8 cellular contexts compared by ENCODE assay signal in genomic region chr18:24014986-24015896, GRCh38. TPM values are rescaled to one million over a fixed set of nuclear protein-coding genes. Genes with fewer than 3 reads are reported as not detected.
DNase-seq lines count a peak whose midpoint lies in the region; ATAC-seq and TF ChIP-seq lines count a peak whose summit lies in the region.

No MANE protein-coding gene starts in this region.

- H3K9me3 ChIP-seq in SK-N-MC (ENCODE audit: low read depth, low read length) (no peaks in the 10 kb centered on the region), heart right ventricle (no peaks in the 10 kb centered on the region), parathyroid adenoma (ENCODE audit: control insufficient read depth, low read length) (no peaks in the 10 kb centered on the region)

- DNase-seq in SK-N-MC (ENCODE audit: low read depth, low spot score) (no peak), heart right ventricle (peak; percentile 22 to 46), cortex of kidney (lab: John Stamatoyannopoulos, UW) (no peak)

- H3K27ac ChIP-seq in C4-2B (peak overlapping the region; percentile 77), SK-N-MC (no peak overlapping the region), angular gyrus (ENCODE audit: low read depth, low read length) (peak overlapping the region; percentile 41), heart right ventricle (peak overlapping the region in 9 of 10 donors; percentile 35 to 94 (median 82)), parathyroid adenoma (peak overlapping the region; percentile 54)

- H3K9ac ChIP-seq in SK-N-MC (ENCODE audit: insufficient read length) = peak overlapping the region; percentile 79
- no peak overlapping the region for H3K9ac ChIP-seq in parathyroid adenoma

- H3K27me3 ChIP-seq in heart right ventricle = no peaks in the 10 kb centered on the region
- no peaks in the 10 kb centered on the region for H3K27me3 ChIP-seq in parathyroid adenoma (ENCODE audit: control insufficient read depth, insufficient read depth, low read length)

- TF ChIP-seq CTCF in C4-2B (conservative IDR thresholded peaks at IDR 0.05) = no peak
- peak in 1 of 9 donors; percentile 7 for TF ChIP-seq CTCF in heart right ventricle (IDR thresholded peaks at IDR 0.05)
- no peak for TF ChIP-seq CTCF in parathyroid adenoma (IDR thresholded peaks at IDR 0.05)

- ATAC-seq in HG03571 (IDR thresholded peaks at IDR 0.05; ENCODE audit: unreplicated experiment) = peak; percentile 1
- ATAC-seq in heart right ventricle = peak; percentile 25 to 54 (median 50)
- ATAC-seq in GM19328 (IDR thresholded peaks at IDR 0.05; ENCODE audit: unreplicated experiment) = no peak

- H3K79me2 ChIP-seq in parathyroid adenoma = no peaks in the 10 kb centered on the region

- intact Hi-C loops in heart right ventricle (cut with DNase I) = loop anchor here in 2 of 10 donors (5.0 to 10.0 kb wide), 2 partner anchors 97 to 100 kb away; no protein-coding TSS in a partner anchor

- H3K4me3 ChIP-seq in SK-N-MC = peak overlapping the region; percentile 92
- peak overlapping the region; percentile 57 to 95 (median 86) for H3K4me3 ChIP-seq in heart right ventricle
- H3K4me3 ChIP-seq in parathyroid adenoma (ENCODE audit: low read depth, low read length) = peak overlapping the region; percentile 58

- WGBS in heart right ventricle, 2 donors = 3 to 4% methylated on average over 54 to 55 of the region's 55 CpGs

- H3K4me1 ChIP-seq in heart right ventricle = peaks cover 0 to 83% (median 10%) of the 10 kb centered on the region in 9 donors
- H3K4me1 ChIP-seq in parathyroid adenoma = no peaks in the 10 kb centered on the region

- peak overlapping the region; percentile 86 for H3K4me2 ChIP-seq in parathyroid adenoma (ENCODE audit: low read length)

- peak overlapping the region; percentile 99 for H2AFZ ChIP-seq in parathyroid adenoma

- H3K36me3 ChIP-seq in SK-N-MC (ENCODE audit: insufficient read depth, low read length) (no peaks in the 10 kb centered on the region), heart right ventricle (no peaks in the 10 kb centered on the region), parathyroid adenoma (ENCODE audit: control insufficient read depth, insufficient read depth, low read length) (no peaks in the 10 kb centered on the region)

RNA-seq across cellular contexts. Expression of gene TTC39C, which starts 0.7 kb away (rescaled TPM):
- 1 to 10 TPM; 3.5 to 8.1 (median 5.2) TPM for total RNA-seq in heart right ventricle
- polyA plus RNA-seq in heart right ventricle = 1 to 10 TPM; 3.5 to 6.4 TPM

Comparison
In these comparisons a context has a peak if more than half of its experiments do, and no peak if none do; other contexts are left out.
1. DNase-seq: peak in heart right ventricle (2 of 2); none in SK-N-MC (single experiment) and cortex of kidney (single experiment).
2. Peak in every context shown above with its lines, with median percentiles within 50 percentile points of each other: H3K4me3 ChIP-seq.